8 cellular contexts compared by ENCODE assay signal in genomic region chr7:517848-518629, GRCh38. TPM values are rescaled to one million over a fixed set of nuclear protein-coding genes. Genes with fewer than 3 reads are reported as not detected.
DNase-seq lines count a peak whose midpoint lies in the region; ATAC-seq and TF ChIP-seq lines count a peak whose summit lies in the region.

No MANE protein-coding gene starts in this region.

- H3K27me3 ChIP-seq in esophagus squamous epithelium = peaks cover 0 to 87% (median 13%) of the 10 kb centered on the region in 4 donors
- peaks cover 5% of the 10 kb centered on the region for H3K27me3 ChIP-seq in muscle layer of duodenum (ENCODE audit: low read depth, low read length)
- peaks cover 28% of the 10 kb centered on the region for H3K27me3 ChIP-seq in upper lobe of right lung

- H3K4me3 ChIP-seq in esophagus squamous epithelium (peak overlapping the region; percentile 57 to 78 (median 62)), muscle layer of duodenum (ENCODE audit: low read depth in 1 of 2, low read length in 2 of 2) (peak overlapping the region; percentile 69 to 90), upper lobe of right lung (peak overlapping the region; percentile 57)

- H3K27ac ChIP-seq in esophagus squamous epithelium = peak overlapping the region; percentile 81 to 95 (median 89)
- H3K27ac ChIP-seq in muscle layer of duodenum (ENCODE audit: low read length) = peak overlapping the region; percentile 60
- H3K27ac ChIP-seq in upper lobe of right lung = peak overlapping the region; percentile 72

- TF ChIP-seq POLR2A in esophagus squamous epithelium (IDR thresholded peaks at IDR 0.05) = peak in 2 of 4 donors; percentile 14 to 17

- H3K4me1 ChIP-seq in esophagus squamous epithelium (peaks cover 50 to 94% (median 63%) of the 10 kb centered on the region in 3 donors), muscle layer of duodenum (ENCODE audit: control insufficient read depth in 1 of 2, insufficient read depth in 2 of 2, low read length in 2 of 2) (peaks cover 0 to 58% of the 10 kb centered on the region in 2 donors), upper lobe of right lung (peaks cover 41% of the 10 kb centered on the region)

- H3K9me3 ChIP-seq in esophagus squamous epithelium = no peaks in the 10 kb centered on the region
- no peaks in the 10 kb centered on the region for H3K9me3 ChIP-seq in muscle layer of duodenum (ENCODE audit: control insufficient read depth in 1 of 2, low read length in 2 of 2)
- no peaks in the 10 kb centered on the region for H3K9me3 ChIP-seq in upper lobe of right lung

- intact Hi-C loops in Right ventricle myocardium inferior (cut with DNase I) (loop anchor here (2.0 kb wide), 1 partner anchor 185 kb away; no protein-coding TSS in a partner anchor), cardiac septum (cut with DNase I) (no loop called here), esophagus squamous epithelium (cut with DNase I) (no loop called here), upper lobe of right lung (cut with DNase I) (loop anchor here (5.0 kb wide), 1 partner anchor 186 kb away; no protein-coding TSS in a partner anchor)

- DNase-seq in Right ventricle myocardium inferior (ENCODE audit: missing footprints) (peak; percentile 86), cardiac septum (ENCODE audit: low spot score) (no peak), esophagus squamous epithelium (lab: John Stamatoyannopoulos, UW) (no peak), upper lobe of right lung (peak; percentile 82), COLO829 (ENCODE audit: low spot score) (no peak)
- peak; percentile 38 to 46 for DNase-seq in activated CD4-positive, alpha-beta T cell treated with anti-CD3 and anti-CD28 coated beads, Interleukin-2, amount 50 U/mL, for 48 hours

- no peak for ATAC-seq in Right ventricle myocardium inferior
- ATAC-seq in upper lobe of right lung = peak; percentile 10
- ATAC-seq in GM21786 (IDR thresholded peaks at IDR 0.05; ENCODE audit: unreplicated experiment) = no peak

- no peaks in the 10 kb centered on the region for H3K36me3 ChIP-seq in esophagus squamous epithelium
- no peaks in the 10 kb centered on the region for H3K36me3 ChIP-seq in muscle layer of duodenum (ENCODE audit: control insufficient read depth in 1 of 2, insufficient read depth in 2 of 2, low read length in 2 of 2)
- no peaks in the 10 kb centered on the region for H3K36me3 ChIP-seq in upper lobe of right lung

- TF ChIP-seq CTCF in esophagus squamous epithelium (IDR thresholded peaks at IDR 0.05) (no peak), upper lobe of right lung (IDR thresholded peaks at IDR 0.05) (no peak)

- WGBS in esophagus squamous epithelium, 2 donors = 0 to 1% methylated on average over 25 to 27 of the region's 67 CpGs

RNA-seq across cellular contexts. Expression of gene PDGFA, which starts 1.6 kb away (rescaled TPM):
- total RNA-seq in Right ventricle myocardium inferior (37.2 TPM), cardiac septum (38.9 TPM), esophagus squamous epithelium (10 to 100 TPM in 2 of 4 donors, 1 to 10 TPM in 2; 5.1 to 13.5 (median 8.5) TPM), upper lobe of right lung (57.1 TPM)

Comparison
In these comparisons a context has a peak if more than half of its experiments do, and no peak if none do; other contexts are left out.
1. DNase-seq: peak in Right ventricle myocardium inferior (single experiment), activated CD4-positive, alpha-beta T cell treated with anti-CD3 and anti-CD28 coated beads, Interleukin-2, amount 50 U/mL, for 48 hours (2 of 2) and upper lobe of right lung (single experiment); none in cardiac septum (single experiment), esophagus squamous epithelium (single experiment) and COLO829 (single experiment).
2. intact Hi-C loops: an anchor here in Right ventricle myocardium inferior (2.0 kb wide) and upper lobe of right lung (5.0 kb wide); none called in cardiac septum and esophagus squamous epithelium.
3. Peak in every context shown above with its lines, with median percentiles within 50 percentile points of each other: H3K27ac ChIP-seq and H3K4me3 ChIP-seq.